In genomic region chr19:32691291-32691951, GRCh38 we compare ENCODE assay signal across 1 cellular context.
TF ChIP-seq lines count a peak whose summit lies in the region.

TSS of gene NUDT19 (plus strand) at chr19:32691821. CDS start at chr19:32691961, 140 bp downstream.

TF ChIP-seq in SK-N-SH treated with all-trans-retinoic acid at 6 μM for 48 hours, 23 proteins besides CTCF, POLR2A, EP300 and RAD21 (continued from another document):
- no peak for TF ChIP-seq TSHZ2 (CRISPR knock-in tag; IDR thresholded peaks at IDR 0.05)
- TF ChIP-seq ZFP3 (CRISPR knock-in tag; IDR thresholded peaks at IDR 0.05) = no peak
- no peak for TF ChIP-seq SNAI2 (CRISPR knock-in tag; IDR thresholded peaks at IDR 0.05)
TF ChIP-seq in SK-N-SH treated with all-trans-retinoic acid at 6 μM for 48 hours: peak in this region for 0.
